ENCODE assay signal across 37 cellular contexts in genomic region chr20:39299783-39300182, GRCh38.
"Had no signal": no experiment of that assay in that cellular context is flagged by ENCODE, and none has a peak within 500 bp of the region (broad histone marks: within the 10 kb centered on the region; RNA-seq: fewer than 3 reads in every experiment).

No MANE protein-coding gene starts in this region.

- H3K36me3 ChIP-seq: MG63 had no signal

- H3K9me3 ChIP-seq: MG63 had no signal

- DNase-seq: Kasumi-1, MG63, MM.1S, MV-4-11, NCI-H1048, NCI-H1092, NCI-H1092 treated with DMSO at 0.1 percent for 48 hours, NCI-H1105, NCI-H1105 treated with DMSO at 0.1 percent for 48 hours, NCI-H1417, NCI-H1417 treated with DMSO at 0.1 percent for 48 hours, NCI-H1436, NCI-H1436 treated with DMSO at 0.1 percent for 48 hours, NCI-H146, NCI-H1694, NCI-H1694 treated with DMSO at 0.1 percent for 48 hours, NCI-H187, NCI-H187 treated with DMSO at 0.1 percent for 48 hours, NCI-H1930, NCI-H2029, NCI-H2029 treated with DMSO at 0.1 percent for 48 hours, NCI-H2081, NCI-H2081 treated with DMSO at 0.1 percent for 48 hours, NCI-H2107, NCI-H2171, NCI-H2171 treated with DMSO at 0.1 percent for 48 hours, NCI-H2227 treated with DMSO at 0.1 percent for 48 hours, NCI-H226, NCI-H345, NCI-H446, NCI-H446 treated with DMSO at 0.1 percent for 48 hours, NCI-H510A, NCI-H510A treated with DMSO at 0.1 percent for 48 hours, NCI-H524, NCI-H524 treated with DMSO at 0.1 percent for 48 hours, NCI-H526, NCI-H526 treated with DMSO at 0.1 percent for 48 hours had no signal

- H3K27me3 ChIP-seq: MG63 had no signal

- H3K4me3 ChIP-seq: MG63 had no signal
